17 cellular contexts compared by ENCODE assay signal in genomic region chr18:2410688-2411087, GRCh38.
A peak's percentile ranks its signal among the peaks of the same experiment; 100 is the strongest.
DNase-seq lines count a peak whose midpoint lies in the region; ATAC-seq and TF ChIP-seq lines count a peak whose summit lies in the region.
"Had no signal": no experiment of that assay in that cellular context is flagged by ENCODE, and none has a peak within 500 bp of the region (broad histone marks: within the 10 kb centered on the region; RNA-seq: fewer than 3 reads in every experiment).

No MANE protein-coding gene starts in this region.

- TF ChIP-seq CTCF in HCT116 (IDR thresholded peaks at IDR 0.05 in 2 of 3, conservative IDR thresholded peaks at IDR 0.05 in 1 of 3; ENCODE audit: borderline replicate concordance in 1 of 3, insufficient read depth in 1 of 3, low read depth in 2 of 3, low read length in 2 of 3) (no peak), neural progenitor cell (IDR thresholded peaks at IDR 0.05) (no peak), OCI-LY7 (conservative IDR thresholded peaks at IDR 0.05; ENCODE audit: low read length) (no peak)

- POLR2A ChIA-PET in HCT116 (lab: Charles Lee) = no interaction called here
- POLR2A ChIA-PET in OCI-LY7 (lab: Charles Lee) = interaction anchor here (1.0 kb wide), 1 partner anchor 20 kb away, joined by 3 read pairs; no protein-coding TSS in a partner anchor
- POLR2A ChIA-PET in naive thymus-derived CD4-positive, alpha-beta T cell (lab: Charles Lee) = no interaction called here

- H3K4me3 ChIP-seq in HCT116 (replicated peaks in 1 of 2; ENCODE audit: low read depth in 1 of 2, low read length in 2 of 2) (no peak overlapping the region; a peak in 1 of 4 replicates), neural progenitor cell (no peak overlapping the region), OCI-LY7 (ENCODE audit: low read depth, low read length, poor library complexity, severe bottlenecking) (no peak overlapping the region)
- no peak overlapping the region for H3K4me3 ChIP-seq in naive thymus-derived CD4-positive, alpha-beta T cell (ENCODE audit: low read length)
- H3K4me3 ChIP-seq: dorsolateral prefrontal cortex, HAP-1 had no signal

- H2AFZ ChIP-seq in HCT116 (ENCODE audit: low read depth, low read length, poor library complexity, severe bottlenecking) (peak overlapping the region; percentile 39), neural progenitor cell (replicated peaks) (no peak overlapping the region), OCI-LY7 (ENCODE audit: low read length) (no peak overlapping the region)

- no peaks in the 10 kb centered on the region for H3F3A ChIP-seq in neural progenitor cell (ENCODE audit: low read depth)

- H3K9me3 Mint-ChIP-seq in neural progenitor cell = no peaks in the 10 kb centered on the region
- no peaks in the 10 kb centered on the region for H3K9me3 Mint-ChIP-seq in naive thymus-derived CD4-positive, alpha-beta T cell
- H3K9me3 Mint-ChIP-seq: nephron progenitor cell had no signal

- BruUV-seq in HCT116 (replicated peaks; lab: Mats Ljungman, UMichigan) = no TSS peak
- BruUV-seq in OCI-LY7 (replicated peaks; lab: Mats Ljungman, UMichigan) = no TSS peak

- no peak for TF ChIP-seq POLR2A in HCT116 (IDR thresholded peaks at IDR 0.05; ENCODE audit: borderline replicate concordance, extremely low read depth, insufficient read depth, insufficient read length)

- H3K4me1 ChIP-seq in HCT116 (ENCODE audit: control insufficient read depth in 1 of 2, insufficient read depth in 2 of 2, low read length in 2 of 2) (peaks cover 10 to 21% of the 10 kb centered on the region in 2 experiments), neural progenitor cell (peaks cover 4% of the 10 kb centered on the region), OCI-LY7 (ENCODE audit: insufficient read depth, low read length, poor library complexity, severe bottlenecking) (no peaks in the 10 kb centered on the region)
- H3K4me1 ChIP-seq in naive thymus-derived CD4-positive, alpha-beta T cell (ENCODE audit: control insufficient read depth in 2 of 2, insufficient read depth in 2 of 2, low read length in 2 of 2) = no peaks in the 10 kb centered on the region
- H3K4me1 ChIP-seq: BE2C, HAP-1 had no signal

- no peaks in the 10 kb centered on the region for H3K36me3 ChIP-seq in HCT116 (ENCODE audit: control insufficient read depth in 1 of 2, insufficient read depth in 2 of 2, low read length in 2 of 2)
- H3K36me3 ChIP-seq in neural progenitor cell = no peaks in the 10 kb centered on the region
- no peaks in the 10 kb centered on the region for H3K36me3 ChIP-seq in OCI-LY7 (ENCODE audit: insufficient read depth, low read length)
- no peaks in the 10 kb centered on the region for H3K36me3 ChIP-seq in naive thymus-derived CD4-positive, alpha-beta T cell (ENCODE audit: control insufficient read depth in 2 of 3, insufficient read depth in 3 of 3, low read length in 3 of 3)
- H3K36me3 ChIP-seq: BE2C, HAP-1 had no signal

- no peaks in the 10 kb centered on the region for H3K27me3 Mint-ChIP-seq in neural progenitor cell (ENCODE audit: insufficient read depth, low read depth)
- peaks cover 0 to 36% (median 6%) of the 10 kb centered on the region in 5 donors for H3K27me3 Mint-ChIP-seq in naive thymus-derived CD4-positive, alpha-beta T cell

- no peak overlapping the region for H3K9ac ChIP-seq in HCT116 (ENCODE audit: low read length)
- H3K9ac ChIP-seq in neural progenitor cell = no peak overlapping the region

- ATAC-seq in HCT116 (no peak), esophagus mucosa (peak; percentile 55), GM21529 (IDR thresholded peaks at IDR 0.05; ENCODE audit: unreplicated experiment) (no peak)
- ATAC-seq in naive thymus-derived CD4-positive, alpha-beta T cell = no peak

- peak; percentile 22 for DNase-seq in HCT116 (ENCODE audit: low read depth, low spot score)
- DNase-seq in RPMI7951 (ENCODE audit: low read depth) = peak; percentile 32
- no peak for DNase-seq in neural progenitor cell (ENCODE audit: low spot score)
- DNase-seq in OCI-LY7 (ENCODE audit: low spot score) = no peak
- DNase-seq in naive thymus-derived CD4-positive, alpha-beta T cell = no peak
- DNase-seq in NOMO-1 treated with DMSO at 0.1 percent for 48 hours (lab: John Stamatoyannopoulos, UW; ENCODE audit: unreplicated experiment) = no peak
- DNase-seq: activated CD4-positive, alpha-beta T cell treated with anti-CD3 and anti-CD28 coated beads for 1 hour; activated naive CD4-positive, alpha-beta T cell; BE2C; DMS153; dorsolateral prefrontal cortex; NCI-H1092; NCI-H2171; nephron progenitor cell had no signal

- H3K9me3 ChIP-seq in HCT116 (ENCODE audit: control insufficient read depth in 1 of 2, insufficient read depth in 1 of 2, low read depth in 1 of 2, low read length in 2 of 2) (no peaks in the 10 kb centered on the region), neural progenitor cell (ENCODE audit: low read depth) (no peaks in the 10 kb centered on the region), OCI-LY7 (ENCODE audit: low read length) (no peaks in the 10 kb centered on the region)
- H3K9me3 ChIP-seq in naive thymus-derived CD4-positive, alpha-beta T cell (ENCODE audit: control insufficient read depth in 2 of 3, low read length in 3 of 3) = no peaks in the 10 kb centered on the region
- H3K9me3 ChIP-seq: BE2C, HAP-1 had no signal

- no peaks in the 10 kb centered on the region for H3K79me2 ChIP-seq in HCT116 (ENCODE audit: insufficient read depth, low read length)
- no peaks in the 10 kb centered on the region for H3K79me2 ChIP-seq in neural progenitor cell (ENCODE audit: low read depth)
- no peaks in the 10 kb centered on the region for H3K79me2 ChIP-seq in OCI-LY7 (ENCODE audit: insufficient read depth, low read depth, low read length)

- peaks cover 32% of the 10 kb centered on the region for H3K4me1 Mint-ChIP-seq in neural progenitor cell
- no peaks in the 10 kb centered on the region for H3K4me1 Mint-ChIP-seq in naive thymus-derived CD4-positive, alpha-beta T cell

- CTCF ChIA-PET in HCT116 (lab: Charles Lee) (no interaction called here), OCI-LY7 (lab: Charles Lee; ENCODE audit: unreplicated experiment) (no interaction called here)
- CTCF ChIA-PET in naive thymus-derived CD4-positive, alpha-beta T cell (lab: Charles Lee) = no interaction called here

- intact Hi-C loops in HCT116 (cut with micrococcal nuclease) = no loop called here
- intact Hi-C loops in OCI-LY7 (cut with micrococcal nuclease; ENCODE audit: unreplicated experiment) = no loop called here
- intact Hi-C loops in naive thymus-derived CD4-positive, alpha-beta T cell (cut with micrococcal nuclease) = no loop called here

- H4K20me1 ChIP-seq in HCT116 (ENCODE audit: insufficient read depth) = no peaks in the 10 kb centered on the region
- no peaks in the 10 kb centered on the region for H4K20me1 ChIP-seq in neural progenitor cell (ENCODE audit: low read depth)
- H4K20me1 ChIP-seq in OCI-LY7 (ENCODE audit: insufficient read depth, low read length) = no peaks in the 10 kb centered on the region

- H3K27ac ChIP-seq in HCT116 (ENCODE audit: low read depth, low read length) = no peak overlapping the region
- H3K27ac ChIP-seq in neural progenitor cell = no peak overlapping the region
- H3K27ac ChIP-seq in OCI-LY7 (ENCODE audit: low read depth, low read length, poor library complexity, severe bottlenecking) = no peak overlapping the region
- no peak overlapping the region for H3K27ac ChIP-seq in naive thymus-derived CD4-positive, alpha-beta T cell (ENCODE audit: low read depth, low read length)
- H3K27ac ChIP-seq: dorsolateral prefrontal cortex had no signal

- peak overlapping the region; percentile 54 for H3K4me2 ChIP-seq in HCT116 (ENCODE audit: low read length)
- H3K4me2 ChIP-seq in neural progenitor cell = no peak overlapping the region
- no peak overlapping the region for H3K4me2 ChIP-seq in OCI-LY7 (ENCODE audit: low read length)

- no peaks in the 10 kb centered on the region for H3K27me3 ChIP-seq in HCT116 (ENCODE audit: insufficient read depth, low read length)
- H3K27me3 ChIP-seq in neural progenitor cell = no peaks in the 10 kb centered on the region
- H3K27me3 ChIP-seq in naive thymus-derived CD4-positive, alpha-beta T cell (ENCODE audit: control insufficient read depth in 2 of 2, insufficient read depth in 2 of 2, low read length in 2 of 2) = no peaks in the 10 kb centered on the region
- H3K27me3 ChIP-seq: BE2C had no signal

- RAD21 ChIA-PET in HCT116 (lab: Charles Lee; ENCODE audit: low non-redundant PET in 1 of 2, low total read pairs in 2 of 2, uncharacterized antibody in 2 of 2, unreplicated experiment in 2 of 2) = no interaction called here

- no peak for TF ChIP-seq RAD21 in HCT116 (IDR thresholded peaks at IDR 0.05; ENCODE audit: low read depth)

- no peak overlapping the region for H3K4me3 Mint-ChIP-seq in neural progenitor cell
- no peak overlapping the region for H3K4me3 Mint-ChIP-seq in naive thymus-derived CD4-positive, alpha-beta T cell
- H3K4me3 Mint-ChIP-seq: nephron progenitor cell had no signal

- H3K9me2 ChIP-seq in HCT116 (ENCODE audit: insufficient read depth) (no peaks in the 10 kb centered on the region), OCI-LY7 (ENCODE audit: insufficient read depth, low read length) (no peaks in the 10 kb centered on the region)

- H3K36me3 Mint-ChIP-seq in neural progenitor cell = no peaks in the 10 kb centered on the region
- no peaks in the 10 kb centered on the region for H3K36me3 Mint-ChIP-seq in naive thymus-derived CD4-positive, alpha-beta T cell

- peak overlapping the region; percentile 44 for H3K27ac Mint-ChIP-seq in neural progenitor cell
- H3K27ac Mint-ChIP-seq in naive thymus-derived CD4-positive, alpha-beta T cell = no peak overlapping the region
- H3K27ac Mint-ChIP-seq: nephron progenitor cell had no signal

TF ChIP-seq in HCT116, 20 proteins besides CTCF, POLR2A, EP300 and RAD21:
- TF ChIP-seq ELF1 (IDR thresholded peaks at IDR 0.05; ENCODE audit: borderline replicate concordance, low read depth) = no peak
- TF ChIP-seq SP1 (IDR thresholded peaks at IDR 0.05; ENCODE audit: low read depth) = 0 out of 2 replicates have a peak, but pooled peaks have one; percentile 24
- TF ChIP-seq FOSL1 (IDR thresholded peaks at IDR 0.05; ENCODE audit: low read depth) = peak; percentile 45; the same call in 1 of the 2 replicates
- TF ChIP-seq JUND (IDR thresholded peaks at IDR 0.05) = 0 out of 2 replicates have a peak, but pooled peaks have one; percentile 18

Comparison
In these comparisons a context has a peak if more than half of its experiments do, and no peak if none do; other contexts are left out.
1. DNase-seq: peak in HCT116 (single experiment) and RPMI7951 (single experiment); none in neural progenitor cell (single experiment), OCI-LY7 (single experiment), naive thymus-derived CD4-positive, alpha-beta T cell (0 of 9) and NOMO-1 treated with DMSO at 0.1 percent for 48 hours (single experiment).